ENCODE assay signal across 26 cellular contexts in genomic region chr19:1327125-1327524, GRCh38. TPM values are rescaled to one million over a fixed set of nuclear protein-coding genes. Genes with fewer than 3 reads are reported as not detected.
"Had no signal": no experiment of that assay in that cellular context is flagged by ENCODE, and none has a peak within 500 bp of the region (broad histone marks: within the 10 kb centered on the region; RNA-seq: fewer than 3 reads in every experiment).

No MANE protein-coding gene starts in this region.

- H3K9me3 ChIP-seq: adrenal gland, breast epithelium, gastroesophageal sphincter, heart right ventricle, left lung, spleen, thoracic aorta, upper lobe of left lung had no signal

- H3K27ac Mint-ChIP-seq: activated naive CD4-positive, alpha-beta T cell treated with anti-CD3 and anti-CD28 coated beads, Interleukin-2, amount 50 U/mL, for 72 hours; activated T-helper 1 cell treated with anti-CD3 and anti-CD28 coated beads, Interleukin-12 subunit alpha, Interleukin-12 subunit beta, Interleukin-2, Interleukin-4 antibody, amounts not matched to agents 30 ng/mL and 10 ng/mL and 1 ng/mL, durations not matched to agents 14 hours and 24 hours and 36 hours; nephron; stimulated activated naive B cell treated with anti-CD40 and anti-IgM and Interleukin-4, amounts not matched to agents 10 μg/mL and 1 μg/mL and 100 μg/mL, for 72 hours had no signal

- ATAC-seq: activated naive CD4-positive, alpha-beta T cell treated with anti-CD3 and anti-CD28 coated beads, Interleukin-2, amount 50 U/mL, for 72 hours; esophagus mucosa; gastroesophageal sphincter; heart right ventricle; left lung; stimulated activated naive B cell treated with anti-CD40 and anti-IgM and Interleukin-4, amounts not matched to agents 10 μg/mL and 1 μg/mL and 100 μg/mL, for 72 hours had no signal

- H3K36me3 ChIP-seq: adrenal gland, breast epithelium, gastroesophageal sphincter, heart right ventricle, left lung, spleen, thoracic aorta, upper lobe of left lung, WERI-Rb-1 had no signal

- H3K36me3 Mint-ChIP-seq: activated naive CD4-positive, alpha-beta T cell treated with anti-CD3 and anti-CD28 coated beads, Interleukin-2, amount 50 U/mL, for 72 hours had no signal

- H3K9me3 Mint-ChIP-seq: activated naive CD4-positive, alpha-beta T cell treated with anti-CD3 and anti-CD28 coated beads, Interleukin-2, amount 50 U/mL, for 72 hours; activated T-helper 1 cell treated with anti-CD3 and anti-CD28 coated beads, Interleukin-12 subunit alpha, Interleukin-12 subunit beta, Interleukin-2, Interleukin-4 antibody, amounts not matched to agents 30 ng/mL and 10 ng/mL and 1 ng/mL, durations not matched to agents 14 hours and 24 hours and 36 hours; nephron; stimulated activated naive B cell treated with anti-CD40 and anti-IgM and Interleukin-4, amounts not matched to agents 10 μg/mL and 1 μg/mL and 100 μg/mL, for 72 hours had no signal

- H3K4me3 ChIP-seq: adrenal gland, breast epithelium, gastroesophageal sphincter, heart right ventricle, left lung, spleen, thoracic aorta, upper lobe of left lung had no signal

- DNase-seq: activated CD4-positive, alpha-beta T cell treated with anti-CD3 and anti-CD28 coated beads, Interleukin-2, amount 50 U/mL, for 4 hours; activated gamma-delta T cell treated with Interleukin-2 at 50 U/mL for 16 hours; activated T-cell treated with anti-CD3 and anti-CD28 coated beads for 4 hours; cerebellar nuclear complex; cortex of kidney; heart right ventricle; left lung; mammary epithelial cell; midbrain; occipital lobe; posterior cingulate gyrus; spleen; stimulated activated CD4-positive, alpha-beta T cell treated with anti-CD3 and anti-CD28 coated beads, Interleukin-4, amount 100 ng/mL, for 4 hours; stimulated activated naive B cell treated with anti-CD40 and anti-IgM and Interleukin-4, amounts not matched to agents 10 μg/mL and 1 μg/mL and 100 μg/mL, for 72 hours; T-helper 2 cell; upper lobe of left lung; WERI-Rb-1 had no signal

- H3K4me1 Mint-ChIP-seq: nephron had no signal

- H3K4me3 Mint-ChIP-seq: activated T-helper 1 cell treated with anti-CD3 and anti-CD28 coated beads, Interleukin-12 subunit alpha, Interleukin-12 subunit beta, Interleukin-2, Interleukin-4 antibody, amounts not matched to agents 30 ng/mL and 10 ng/mL and 1 ng/mL, durations not matched to agents 14 hours and 24 hours and 36 hours; nephron; stimulated activated naive B cell treated with anti-CD40 and anti-IgM and Interleukin-4, amounts not matched to agents 10 μg/mL and 1 μg/mL and 100 μg/mL, for 72 hours had no signal

- H3K27ac ChIP-seq: breast epithelium, gastroesophageal sphincter, heart right ventricle, left lung, spleen, thoracic aorta, upper lobe of left lung, WERI-Rb-1 had no signal

RNA-seq across cellular contexts. Expression of gene EFNA2, which starts 41.5 kb away (rescaled TPM):
- total RNA-seq: activated CD8-positive, alpha-beta memory T cell treated with anti-CD3 and anti-CD28 coated beads for 36 hours; activated T-helper 1 cell treated with anti-CD3 and anti-CD28 coated beads, Interleukin-12 subunit alpha, Interleukin-12 subunit beta, Interleukin-2, Interleukin-4 antibody, amounts not matched to agents 30 ng/mL and 10 ng/mL and 1 ng/mL, durations not matched to agents 14 hours and 24 hours and 36 hours; adrenal gland; gastroesophageal sphincter; spleen; thoracic aorta; upper lobe of left lung had no signal
- polyA plus RNA-seq: adrenal gland, mammary epithelial cell, spleen had no signal
